Comparison of ENCODE assay signal across 8 cellular contexts in genomic region chr20:3203315-3204123, GRCh38. TPM values are rescaled to one million over a fixed set of nuclear protein-coding genes. Genes with fewer than 3 reads are reported as not detected.
DNase-seq lines count a peak whose midpoint lies in the region; ATAC-seq and TF ChIP-seq lines count a peak whose summit lies in the region.

No MANE protein-coding gene starts in this region.

- ATAC-seq in GM18511 (IDR thresholded peaks at IDR 0.05; ENCODE audit: unreplicated experiment) (peak; percentile 34), HG03159 (IDR thresholded peaks at IDR 0.05; ENCODE audit: unreplicated experiment) (peak; percentile 13)

- in situ Hi-C loops in T47D (cut with HindIII; ENCODE audit: low pct_unique_long_range_greater_than_20kb, low sequenced_read_pairs): no loop called here

- TF ChIP-seq CTCF in kidney epithelial cell (IDR thresholded peaks at IDR 0.05; ENCODE audit: insufficient read depth, low read length, poor library complexity, severe bottlenecking): no peak

- H3K36me3 ChIP-seq in kidney epithelial cell (ENCODE audit: control insufficient read depth, insufficient read depth, low read length): peaks cover 2% of the 10 kb centered on the region

- H3K4me3 ChIP-seq in kidney epithelial cell (ENCODE audit: low read depth, low read length): peak overlapping the region; percentile 69

- no peaks in the 10 kb centered on the region for H3K27me3 ChIP-seq in kidney epithelial cell (ENCODE audit: control insufficient read depth, insufficient read depth, low read length)

- DNase-seq in A172 (ENCODE audit: low spot score) (peak; percentile 28), RPMI8226 (peak; percentile 43), T47D (ENCODE audit: low read depth in 1 of 2, low spot score in 1 of 2) (peak; percentile 39 to 66), kidney epithelial cell (ENCODE audit: low read depth) (no peak), SKM-1 treated with dmso at 0.1 percent for 144 hours (lab: John Stamatoyannopoulos, UW; ENCODE audit: unreplicated experiment) (no peak)
- peak; percentile 36 for DNase-seq in stimulated activated CD4-positive, alpha-beta T cell treated with anti-CD3 and anti-CD28 coated beads, Interleukin-4, amount 100 ng/mL, for 24 hours

RNA-seq across cellular contexts. Expression of gene DDRGK1, which starts 1.0 kb away (rescaled TPM):
- total RNA-seq in A172 (2014; rRNA removed; shearing (Covaris generic)): 70.0 and 76.8 TPM in 2 replicates
- 89.8 and 108 TPM in 2 replicates for total RNA-seq in kidney epithelial cell

RNA-seq across cellular contexts. Expression of gene ITPA, which starts 5.8 kb away (rescaled TPM):
- total RNA-seq in A172 (2014; rRNA removed; shearing (Covaris generic)): 85.8 and 92.7 TPM in 2 replicates
- 71.2 and 80.5 TPM in 2 replicates for total RNA-seq in kidney epithelial cell

RNA-seq across cellular contexts. Expression of gene LZTS3, which starts 30.2 kb away (rescaled TPM):
- 2.7 and 5.0 TPM in 2 replicates for total RNA-seq in A172 (2014; rRNA removed; shearing (Covaris generic))
- total RNA-seq in kidney epithelial cell: 10.4 and 11.3 TPM in 2 replicates

RNA-seq across cellular contexts. Expression of gene SLC4A11, which starts 35.5 kb away (rescaled TPM):
- 4.8 and 5.2 TPM in 2 replicates for total RNA-seq in A172 (2014; rRNA removed; shearing (Covaris generic))
- total RNA-seq in kidney epithelial cell: 4.9 and 8.5 TPM in 2 replicates

RNA-seq across cellular contexts. Expression of gene FASTKD5, which starts 43.9 kb away (rescaled TPM):
- total RNA-seq in A172 (2014; rRNA removed; shearing (Covaris generic)): 20.9 and 26.0 TPM in 2 replicates
- 13.4 and 14.3 TPM in 2 replicates for total RNA-seq in kidney epithelial cell

Comparison
In these comparisons a context has a peak if more than half of its experiments do, and no peak if none do; other contexts are left out.
1. DNase-seq: peak in A172 (single experiment), RPMI8226 (single experiment), T47D (2 of 2) and stimulated activated CD4-positive, alpha-beta T cell treated with anti-CD3 and anti-CD28 coated beads, Interleukin-4, amount 100 ng/mL, for 24 hours (single experiment); none in kidney epithelial cell (single experiment) and SKM-1 treated with dmso at 0.1 percent for 144 hours (single experiment).